In genomic region chr11:875769-876301, GRCh38 we compare ENCODE assay signal across 1 cellular context.
TF ChIP-seq lines count a peak whose summit lies in the region.

No MANE protein-coding gene starts in this region.

TF ChIP-seq in K562, 482 proteins besides CTCF, POLR2A, EP300 and RAD21 (continued from another document and continues in another):
- TF ChIP-seq ZNF407 (IDR thresholded peaks at IDR 0.05; ENCODE audit: low read depth) = no peak
- peak; percentile 81 for TF ChIP-seq FOXM1 (IDR thresholded peaks at IDR 0.05; ENCODE audit: low read depth)
- no peak for TF ChIP-seq FOXM1 (CRISPR knock-in tag; IDR thresholded peaks at IDR 0.05; ENCODE audit: low read depth)
- TF ChIP-seq KLF16 (IDR thresholded peaks at IDR 0.05) = peak; percentile 89
- peak; percentile 80; the same call in 1 of the 2 replicates for TF ChIP-seq MYNN (IDR thresholded peaks at IDR 0.05)
- TF ChIP-seq MYNN (CRISPR knock-in tag; IDR thresholded peaks at IDR 0.05) = no peak
- peak; percentile 42; the same call in 1 of the 2 replicates for TF ChIP-seq NCOA1 (IDR thresholded peaks at IDR 0.05; ENCODE audit: low read depth)
- no peak for TF ChIP-seq UBTF (IDR thresholded peaks at IDR 0.05; ENCODE audit: borderline replicate concordance in 1 of 2, low read depth in 2 of 2, low read length in 2 of 2)
- TF ChIP-seq BHLHE40 (IDR thresholded peaks at IDR 0.05; ENCODE audit: low read length) = peak; percentile 74
- peak; percentile 93 for TF ChIP-seq DPF2 (IDR thresholded peaks at IDR 0.05)
- 0 out of 2 replicates have a peak, but pooled peaks have one; percentile 34 for TF ChIP-seq ETV5 (CRISPR knock-in tag; IDR thresholded peaks at IDR 0.05; ENCODE audit: low read depth)
- peak; percentile 72 for TF ChIP-seq TOE1 (IDR thresholded peaks at IDR 0.05; ENCODE audit: borderline replicate concordance)
- no peak for TF ChIP-seq TOE1 (CRISPR knock-in tag; IDR thresholded peaks at IDR 0.05; ENCODE audit: borderline replicate concordance, low read depth)
- peak; percentile 94 for TF ChIP-seq TEAD4 (IDR thresholded peaks at IDR 0.05; ENCODE audit: low read length)
- no peak for TF ChIP-seq TEAD4 (CRISPR knock-in tag; IDR thresholded peaks at IDR 0.05; ENCODE audit: borderline replicate concordance)
- TF ChIP-seq NFXL1 (CRISPR knock-in tag; IDR thresholded peaks at IDR 0.05) = no peak
- TF ChIP-seq CEBPB (tag; IDR thresholded peaks at IDR 0.05) = peak; percentile 78
- TF ChIP-seq SMARCA4 (IDR thresholded peaks at IDR 0.05) = peak; percentile 87
- peak; percentile 78 to 93 for TF ChIP-seq TBL1XR1 (IDR thresholded peaks at IDR 0.05; ENCODE audit: low read length in 2 of 2)
- TF ChIP-seq ZNF589 (CRISPR knock-in tag; IDR thresholded peaks at IDR 0.05; ENCODE audit: low read depth) = peak; percentile 39; the same call in 1 of the 2 replicates
- TF ChIP-seq CTBP1 (IDR thresholded peaks at IDR 0.05; ENCODE audit: borderline replicate concordance) = peak; percentile 79
- TF ChIP-seq RBBP5 (IDR thresholded peaks at IDR 0.05; ENCODE audit: borderline replicate concordance, insufficient read depth, low read length, poor library complexity, severe bottlenecking) = no peak
- TF ChIP-seq TRIM24 (IDR thresholded peaks at IDR 0.05) = peak; percentile 85 to 89
- TF ChIP-seq E2F6 (IDR thresholded peaks at IDR 0.05; ENCODE audit: borderline replicate concordance in 1 of 2, extremely low read depth in 1 of 2, insufficient read depth in 1 of 2, insufficient read length in 1 of 2, low read depth in 1 of 2, low read length in 1 of 2, poor library complexity in 1 of 2, severe bottlenecking in 1 of 2) = peak; percentile 43 to 64
- peak; percentile 82 for TF ChIP-seq PKNOX1 (IDR thresholded peaks at IDR 0.05)
- peak; percentile 90 to 92 for TF ChIP-seq KDM1A (IDR thresholded peaks at IDR 0.05)
- TF ChIP-seq MEIS2 (IDR thresholded peaks at IDR 0.05; ENCODE audit: partially characterized antibody) = peak; percentile 39
- TF ChIP-seq MXI1 (IDR thresholded peaks at IDR 0.05; ENCODE audit: low read depth, low read length) = peak; percentile 65
- peak; percentile 66 for TF ChIP-seq ZNF134 (CRISPR knock-in tag; conservative IDR thresholded peaks at IDR 0.05)
- peak; percentile 94 for TF ChIP-seq GATA2 (CRISPR knock-in tag; IDR thresholded peaks at IDR 0.05)
- TF ChIP-seq ETS1 (conservative IDR thresholded peaks at IDR 0.05; ENCODE audit: control insufficient read depth, low read depth, low read length) = 0 out of 2 replicates have a peak, but pooled peaks have one; percentile 48
- TF ChIP-seq YBX1 (IDR thresholded peaks at IDR 0.05) = no peak
- peak; percentile 80 for TF ChIP-seq TFAP4 (CRISPR knock-in tag; IDR thresholded peaks at IDR 0.05; ENCODE audit: borderline replicate concordance)
- 0 out of 4 replicates have a peak, but pooled peaks of 1 of the 2 experiments have one; percentile 42 for TF ChIP-seq FOXK2 (conservative IDR thresholded peaks at IDR 0.05 in 1 of 2, IDR thresholded peaks at IDR 0.05 in 1 of 2; ENCODE audit: low read depth in 2 of 2)
